ENCODE assay signal across 1 cellular context in the genomic region with DNA sequence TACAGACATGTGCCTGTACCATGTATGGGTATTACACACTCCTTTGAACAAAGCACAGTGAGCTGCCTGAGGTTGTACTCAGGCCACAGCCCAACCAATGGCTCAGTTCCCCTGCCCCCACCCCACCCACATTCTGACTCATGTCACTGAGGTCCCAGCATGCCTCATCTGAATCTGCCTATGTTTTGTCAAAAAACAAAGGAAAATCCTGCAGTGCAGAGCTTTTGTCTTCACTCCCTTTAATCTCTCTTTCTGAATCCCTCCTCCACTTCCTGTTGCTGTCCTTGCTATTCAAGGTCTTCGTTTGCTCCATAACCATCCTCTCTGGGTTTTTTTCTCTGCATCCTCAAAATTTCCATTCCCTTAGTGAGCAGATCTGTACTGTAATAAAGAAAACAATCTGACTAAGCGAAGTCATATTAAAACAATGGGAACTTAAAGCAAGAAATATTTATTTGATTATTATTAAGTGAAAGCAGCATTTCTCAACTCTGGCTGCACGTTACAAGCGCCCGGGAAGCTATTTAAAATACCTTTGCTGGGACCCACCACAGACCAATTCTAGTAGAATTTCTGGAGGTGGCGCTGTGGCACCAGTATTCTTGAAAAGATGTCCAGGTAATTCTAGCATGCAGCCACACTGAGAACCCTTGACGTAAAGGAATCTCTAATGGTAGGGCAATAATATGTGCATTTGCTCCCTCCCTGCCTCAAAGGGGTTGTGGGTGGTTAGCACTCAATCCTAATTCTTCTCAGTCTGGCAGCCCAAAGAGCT.
TF ChIP-seq lines count a peak whose summit lies in the region.

No MANE protein-coding gene starts in this region.

TF ChIP-seq in SK-N-SH, 30 proteins besides CTCF, POLR2A, EP300 and RAD21 (continued from another document):
- TF ChIP-seq CHD2 (IDR thresholded peaks at IDR 0.05; ENCODE audit: low read length, partially characterized antibody): no peak
- no peak for TF ChIP-seq FOXM1 (IDR thresholded peaks at IDR 0.05; ENCODE audit: low read depth)
- no peak for TF ChIP-seq FOSL2 (IDR thresholded peaks at IDR 0.05; ENCODE audit: borderline replicate concordance, low read depth)
- no peak for TF ChIP-seq SMC3 (IDR thresholded peaks at IDR 0.05; ENCODE audit: low read depth, low read length)
- TF ChIP-seq YY1 (IDR thresholded peaks at IDR 0.05; ENCODE audit: low read depth): no peak
- TF ChIP-seq SIN3A (IDR thresholded peaks at IDR 0.05; ENCODE audit: borderline replicate concordance, low read depth, low read length): no peak
- TF ChIP-seq EZH2phosphoT487 (IDR thresholded peaks at IDR 0.05; ENCODE audit: borderline replicate concordance, low read depth): no peak
- TF ChIP-seq RCOR1 (IDR thresholded peaks at IDR 0.05; ENCODE audit: low read length): no peak
- TF ChIP-seq, protein P1, sequence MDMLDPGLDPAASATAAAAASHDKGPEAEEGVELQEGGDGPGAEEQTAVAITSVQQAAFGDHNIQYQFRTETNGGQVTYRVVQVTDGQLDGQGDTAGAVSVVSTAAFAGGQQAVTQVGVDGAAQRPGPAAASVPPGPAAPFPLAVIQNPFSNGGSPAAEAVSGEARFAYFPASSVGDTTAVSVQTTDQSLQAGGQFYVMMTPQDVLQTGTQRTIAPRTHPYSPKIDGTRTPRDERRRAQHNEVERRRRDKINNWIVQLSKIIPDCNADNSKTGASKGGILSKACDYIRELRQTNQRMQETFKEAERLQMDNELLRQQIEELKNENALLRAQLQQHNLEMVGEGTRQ (IDR thresholded peaks at IDR 0.05; ENCODE audit: borderline replicate concordance, low read depth, low read length): no peak
- TF ChIP-seq RXRA (IDR thresholded peaks at IDR 0.05; ENCODE audit: borderline replicate concordance, low read depth): no peak
- TF ChIP-seq MXI1 (IDR thresholded peaks at IDR 0.05; ENCODE audit: low read depth, low read length): no peak
- TF ChIP-seq TAF1 (IDR thresholded peaks at IDR 0.05; ENCODE audit: borderline replicate concordance, low read depth, low read length): no peak
- no peak for TF ChIP-seq ELF1 (IDR thresholded peaks at IDR 0.05)
TF ChIP-seq in SK-N-SH: peak in this region for 0.
